ENCODE assay signal across 13 cellular contexts in the genomic region with DNA sequence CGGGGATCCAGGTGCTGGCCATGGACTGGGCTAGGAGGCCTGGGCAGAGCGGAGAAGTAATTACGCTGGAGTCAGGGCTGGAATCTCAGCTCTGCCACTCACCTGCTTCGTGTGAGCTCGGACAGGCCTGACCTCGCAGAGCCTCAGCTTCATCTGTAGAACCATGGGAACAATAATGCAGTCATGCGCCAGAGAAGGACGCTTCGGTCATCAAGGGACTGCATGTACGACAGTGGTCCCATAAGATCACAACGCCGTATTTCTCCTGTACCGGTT.
A peak's percentile ranks its signal among the peaks of the same experiment; 100 is the strongest.
DNase-seq lines count a peak whose midpoint lies in the region; ATAC-seq and TF ChIP-seq lines count a peak whose summit lies in the region.
"Had no signal": no experiment of that assay in that cellular context is flagged by ENCODE, and none has a peak within 500 bp of the region (broad histone marks: within the 10 kb centered on the region; RNA-seq: fewer than 3 reads in every experiment).

No MANE protein-coding gene starts in this region.

- no peak overlapping the region for H4K5ac ChIP-seq in mesendoderm (ENCODE audit: low read length)

- in situ Hi-C loops in transverse colon (cut with MboI; ENCODE audit: low pct_ligation_motif_present in 1 of 4, low pct_unique_long_range_greater_than_20kb in 1 of 4, low sequenced_read_pairs in 3 of 4): loop anchor here (10.0 to 25.0 kb wide), 5 partner anchors 231 to 981 kb away; no protein-coding TSS in a partner anchor

- no peak for TF ChIP-seq POLR2A in transverse colon (IDR thresholded peaks at IDR 0.05)

- H3K27me3 ChIP-seq in CD4-positive, alpha-beta T cell (ENCODE audit: control insufficient read depth, insufficient read depth, low read length): peaks cover 7% of the 10 kb centered on the region
- H3K27me3 ChIP-seq in transverse colon: peaks cover 14% of the 10 kb centered on the region
- no peaks in the 10 kb centered on the region for H3K27me3 ChIP-seq in mesendoderm (ENCODE audit: insufficient read depth, low read length, poor library complexity)
- H3K27me3 ChIP-seq: SJSA1 had no signal

- no peak overlapping the region for H2AK5ac ChIP-seq in mesendoderm (ENCODE audit: low read length)

- H3K9me3 Mint-ChIP-seq in CD4-positive, alpha-beta T cell: no peaks in the 10 kb centered on the region
- H3K9me3 Mint-ChIP-seq in mesothelial cell of epicardium (no peaks in the 10 kb centered on the region), osteocyte (ENCODE audit: unreplicated experiment) (no peaks in the 10 kb centered on the region)

- H2BK5ac ChIP-seq in mesendoderm (ENCODE audit: low read length): no peak overlapping the region

- H3K4ac ChIP-seq in mesendoderm (ENCODE audit: low read depth, low read length): no peak overlapping the region

- intact Hi-C loops in CD4-positive, alpha-beta T cell (cut with DNase I, micrococcal nuclease): loop anchor here (5.0 kb wide), 3 partner anchors 151 to 1086 kb away; no protein-coding TSS in a partner anchor
- intact Hi-C loops in transverse colon (cut with DNase I; ENCODE audit: low total_unique reads): loop anchor here (5.0 to 10.0 kb wide), 4 partner anchors 156 to 991 kb away; no protein-coding TSS in a partner anchor

- H3K9me3 ChIP-seq in CD4-positive, alpha-beta T cell (ENCODE audit: control insufficient read depth, low read length): no peaks in the 10 kb centered on the region
- H3K9me3 ChIP-seq in transverse colon: no peaks in the 10 kb centered on the region

- POLR2A ChIA-PET in CD4-positive, alpha-beta T cell (lab: Charles Lee): no interaction called here
- POLR2A ChIA-PET in RWPE1 (lab: Yijun Ruan, JAX; ENCODE audit: low non-redundant PET): no interaction called here

- H3K27ac ChIP-seq in CD4-positive, alpha-beta T cell (ENCODE audit: low read depth, low read length): no peak overlapping the region
- H3K27ac ChIP-seq in RWPE1: peak overlapping the region; percentile 37; the same call in 1 of the 2 replicates
- no peak overlapping the region for H3K27ac ChIP-seq in transverse colon
- no peak overlapping the region for H3K27ac ChIP-seq in mesendoderm (ENCODE audit: low read depth, low read length)
- H3K27ac ChIP-seq: SJSA1 had no signal

- peaks cover 3 to 15% (median 9%) of the 10 kb centered on the region in 4 donors for H3K4me1 ChIP-seq in transverse colon
- H3K4me1 ChIP-seq in mesendoderm (ENCODE audit: control insufficient read depth, low read depth, low read length): no peaks in the 10 kb centered on the region

- no peak for DNase-seq in CD4-positive, alpha-beta T cell
- DNase-seq in RWPE1 (ENCODE audit: low spot score): no peak
- no peak for DNase-seq in mesothelial cell of epicardium (ENCODE audit: low spot score in 2 of 2, unreplicated experiment in 2 of 2)
- no peak for DNase-seq in osteocyte (ENCODE audit: extremely low spot score, unreplicated experiment)
- no peak for DNase-seq in transverse colon
- no peak for DNase-seq in mesendoderm
- DNase-seq: DMS153, H7, NCI-H1436, NCI-H2029 treated with DMSO at 0.1 percent for 48 hours, NCI-H526 treated with DMSO at 0.1 percent for 48 hours had no signal

- no peak overlapping the region for H3K56ac ChIP-seq in mesendoderm (ENCODE audit: low read length)

- CTCF ChIA-PET in CD4-positive, alpha-beta T cell (lab: Charles Lee): no interaction called here
- CTCF ChIA-PET in RWPE1 (lab: Yijun Ruan, JAX): interaction anchor here (0.6 to 0.9 kb wide), 2 partner anchors 152 to 472 kb away, joined by 3 read pairs; no protein-coding TSS in a partner anchor

- H3K79me2 ChIP-seq in mesendoderm (ENCODE audit: control insufficient read depth, insufficient read depth, low read length): no peaks in the 10 kb centered on the region

- H3K79me1 ChIP-seq in mesendoderm (ENCODE audit: low read length): no peaks in the 10 kb centered on the region

- no peak overlapping the region for H4K8ac ChIP-seq in mesendoderm (ENCODE audit: low read depth, low read length)

- no peak overlapping the region for H2BK120ac ChIP-seq in mesendoderm (ENCODE audit: low read depth, low read length)

- H3K4me1 Mint-ChIP-seq in CD4-positive, alpha-beta T cell (ENCODE audit: low read depth): peaks cover 8% of the 10 kb centered on the region
- H3K4me1 Mint-ChIP-seq in mesothelial cell of epicardium (peaks cover 23% of the 10 kb centered on the region), osteocyte (ENCODE audit: unreplicated experiment) (peaks cover 6% of the 10 kb centered on the region)

- TF ChIP-seq CTCF in CD4-positive, alpha-beta T cell (IDR thresholded peaks at IDR 0.05): no peak
- TF ChIP-seq CTCF in RWPE1 (conservative IDR thresholded peaks at IDR 0.05; ENCODE audit: low read depth): no peak
- TF ChIP-seq CTCF in mesothelial cell of epicardium (IDR thresholded peaks at IDR 0.05; ENCODE audit: unreplicated experiment): no peak
- TF ChIP-seq CTCF in osteocyte (IDR thresholded peaks at IDR 0.05): no peak
- no peak for TF ChIP-seq CTCF in transverse colon (IDR thresholded peaks at IDR 0.05)

- ATAC-seq in CD4-positive, alpha-beta T cell (ENCODE audit: poor library complexity): no peak
- no peak for ATAC-seq in HG02973 (IDR thresholded peaks at IDR 0.05; ENCODE audit: unreplicated experiment)

- H3K9ac ChIP-seq in mesendoderm (ENCODE audit: low read length): no peak overlapping the region

- H3K27ac Mint-ChIP-seq in CD4-positive, alpha-beta T cell: no peak overlapping the region
- peak overlapping the region; percentile 48 for H3K27ac Mint-ChIP-seq in mesothelial cell of epicardium
- no peak overlapping the region for H3K27ac Mint-ChIP-seq in osteocyte (ENCODE audit: unreplicated experiment)

- peak overlapping the region; percentile 42 for H3K4me3 Mint-ChIP-seq in CD4-positive, alpha-beta T cell
- peak overlapping the region; percentile 61 for H3K4me3 Mint-ChIP-seq in mesothelial cell of epicardium
- H3K4me3 Mint-ChIP-seq in osteocyte (ENCODE audit: unreplicated experiment): peak overlapping the region; percentile 14

- no peaks in the 10 kb centered on the region for H3K36me3 Mint-ChIP-seq in CD4-positive, alpha-beta T cell (ENCODE audit: low read depth)
- no peaks in the 10 kb centered on the region for H3K36me3 Mint-ChIP-seq in mesothelial cell of epicardium
- peaks cover 2% of the 10 kb centered on the region for H3K36me3 Mint-ChIP-seq in osteocyte (ENCODE audit: unreplicated experiment)

- H3K4me2 ChIP-seq in mesendoderm (ENCODE audit: low read length): no peak overlapping the region

- no peak for TF ChIP-seq EP300 in transverse colon (IDR thresholded peaks at IDR 0.05; ENCODE audit: low read depth)

- H3K18ac ChIP-seq in mesendoderm (ENCODE audit: low read length): no peak overlapping the region

- no peak overlapping the region for H3K23ac ChIP-seq in mesendoderm (ENCODE audit: low read length)

- H3K27me3 Mint-ChIP-seq in CD4-positive, alpha-beta T cell: peaks cover 44% of the 10 kb centered on the region
- H3K27me3 Mint-ChIP-seq in mesothelial cell of epicardium (ENCODE audit: low read depth) (no peaks in the 10 kb centered on the region), osteocyte (ENCODE audit: unreplicated experiment) (no peaks in the 10 kb centered on the region)

- WGBS in transverse colon (ENCODE audit: low coverage in 1 of 2), 2 donors: 92% methylated on average over 13 of the region's 13 CpGs; no CpG with 5 or more reads in 1 of the 2 donors
- WGBS in mesendoderm (ENCODE audit: extremely low coverage, insufficient coverage, low lambda C conversion rate): no CpG with 5 or more reads among the region's 13 CpGs

- no peak overlapping the region for H3K4me3 ChIP-seq in transverse colon
- H3K4me3 ChIP-seq in mesendoderm (ENCODE audit: low read length): no peak overlapping the region
- H3K4me3 ChIP-seq: SJSA1 had no signal

- H2BK15ac ChIP-seq in mesendoderm (replicated peaks; ENCODE audit: low read depth): no peak overlapping the region

- H3K36me3 ChIP-seq in transverse colon: no peaks in the 10 kb centered on the region
- H3K36me3 ChIP-seq in mesendoderm (ENCODE audit: control insufficient read depth, insufficient read depth, low read length): no peaks in the 10 kb centered on the region
- H3K36me3 ChIP-seq: SJSA1 had no signal
